In the genomic region with DNA sequence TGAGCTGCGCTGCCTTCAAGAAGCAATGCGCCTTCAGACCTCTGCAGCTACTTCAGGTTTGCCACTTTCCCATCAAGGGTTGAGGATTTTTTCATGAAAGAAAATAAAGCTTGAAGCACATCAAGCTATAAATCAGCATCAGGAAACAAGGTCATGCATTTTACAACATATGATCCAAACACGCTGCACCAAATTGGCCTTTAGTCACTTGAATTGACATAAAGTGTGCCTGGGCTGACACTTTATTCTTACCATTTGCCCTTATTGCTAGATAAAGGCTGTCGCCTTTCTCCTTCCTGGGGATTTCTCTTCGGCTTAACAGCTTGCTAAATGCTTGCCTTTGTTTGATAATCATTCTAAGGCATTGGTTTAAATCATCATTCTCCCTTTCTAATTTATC, we compare ENCODE assay signal across 20 cellular contexts.
"Had no signal": no experiment of that assay in that cellular context is flagged by ENCODE, and none has a peak within 500 bp of the region (broad histone marks: within the 10 kb centered on the region; RNA-seq: fewer than 3 reads in every experiment).

No MANE protein-coding gene starts in this region.

- H3K36me3 Mint-ChIP-seq: activated naive CD4-positive, alpha-beta T cell treated with anti-CD3 and anti-CD28 coated beads, Interleukin-2, amount 50 U/mL, for 24 hours had no signal

- H3K36me3 ChIP-seq: adrenal gland, colonic mucosa, gastroesophageal sphincter, sigmoid colon, thoracic aorta had no signal

- H3K27me3 ChIP-seq: adrenal gland, colonic mucosa, gastroesophageal sphincter, hepatocyte, sigmoid colon had no signal

- H3K27me3 Mint-ChIP-seq: activated B cell treated with CpG ODN at 0.5 μM for 24 hours had no signal

- H3K27ac ChIP-seq: adrenal gland, colonic mucosa, gastroesophageal sphincter, hepatocyte, psoas muscle, thoracic aorta had no signal

- H3K4me1 ChIP-seq: adrenal gland, colonic mucosa had no signal

- DNase-seq: activated B cell treated with CpG ODN at 0.5 μM for 24 hours; activated CD4-positive, alpha-beta T cell treated with anti-CD3 and anti-CD28 coated beads, Interleukin-2, amount 10 ng/mL, durations not matched to agents 24 days and 14 days; activated CD8-positive, alpha-beta memory T cell treated with anti-CD3 and anti-CD28 coated beads, Interleukin-2, amount 50 U/mL, for 4 hours; activated CD8-positive, alpha-beta T cell treated with anti-CD3 and anti-CD28 coated beads, Interleukin-2, amount 10 ng/mL, durations not matched to agents 7 days and 5 days; activated effector memory CD4-positive, alpha-beta T cell treated with anti-CD3 and anti-CD28 coated beads, Interleukin-2, amount 50 U/mL, for 16 hours; activated T-cell treated with anti-CD3 and anti-CD28 coated beads, Interleukin-2, amount 50 U/mL, for 48 hours; adrenal gland; colonic mucosa; kidney; left ventricle myocardium superior; psoas muscle; sigmoid colon; stimulated activated CD4-positive, alpha-beta T cell treated with anti-CD3 and anti-CD28 coated beads, Interleukin-1b, Interleukin-23, amount 100 ng/mL, for 48 hours; T-helper 17 cell had no signal

- H3K79me2 ChIP-seq: hepatocyte had no signal

- H3K9me3 ChIP-seq: adrenal gland, colonic mucosa, gastroesophageal sphincter, psoas muscle, sigmoid colon, thoracic aorta had no signal

- FAIRE-seq: endometrium, kidney had no signal

- H3K4me1 Mint-ChIP-seq: activated B cell treated with CpG ODN at 0.5 μM for 24 hours; activated CD4-positive, alpha-beta T cell treated with anti-CD3 and anti-CD28 coated beads, Interleukin-2, amount 10 ng/mL, durations not matched to agents 24 days and 14 days; activated naive CD4-positive, alpha-beta T cell treated with anti-CD3 and anti-CD28 coated beads, Interleukin-2, amount 50 U/mL, for 24 hours; T-helper 17 cell had no signal

- H3K4me3 ChIP-seq: adrenal gland, colonic mucosa, gastroesophageal sphincter, hepatocyte, psoas muscle, sigmoid colon, thoracic aorta had no signal

- H3K9me3 Mint-ChIP-seq: activated B cell treated with CpG ODN at 0.5 μM for 24 hours; activated CD4-positive, alpha-beta T cell treated with anti-CD3 and anti-CD28 coated beads, Interleukin-2, amount 10 ng/mL, durations not matched to agents 24 days and 14 days; activated naive CD4-positive, alpha-beta T cell treated with anti-CD3 and anti-CD28 coated beads, Interleukin-2, amount 50 U/mL, for 24 hours; nephron had no signal

- ATAC-seq: activated CD8-positive, alpha-beta T cell treated with anti-CD3 and anti-CD28 coated beads, Interleukin-2, amount 10 ng/mL, durations not matched to agents 7 days and 5 days; gastroesophageal sphincter; T-helper 17 cell had no signal

- H3K4me3 Mint-ChIP-seq: activated B cell treated with CpG ODN at 0.5 μM for 24 hours; activated CD4-positive, alpha-beta T cell treated with anti-CD3 and anti-CD28 coated beads, Interleukin-2, amount 10 ng/mL, durations not matched to agents 24 days and 14 days; activated CD8-positive, alpha-beta T cell treated with anti-CD3 and anti-CD28 coated beads, Interleukin-2, amount 10 ng/mL, durations not matched to agents 7 days and 5 days; activated naive CD4-positive, alpha-beta T cell treated with anti-CD3 and anti-CD28 coated beads, Interleukin-2, amount 50 U/mL, for 24 hours; nephron; T-helper 17 cell had no signal

- H3K4me2 ChIP-seq: hepatocyte had no signal

- H3K27ac Mint-ChIP-seq: activated B cell treated with CpG ODN at 0.5 μM for 24 hours; activated CD4-positive, alpha-beta T cell treated with anti-CD3 and anti-CD28 coated beads, Interleukin-2, amount 10 ng/mL, durations not matched to agents 24 days and 14 days; activated CD8-positive, alpha-beta T cell treated with anti-CD3 and anti-CD28 coated beads, Interleukin-2, amount 10 ng/mL, durations not matched to agents 7 days and 5 days; activated naive CD4-positive, alpha-beta T cell treated with anti-CD3 and anti-CD28 coated beads, Interleukin-2, amount 50 U/mL, for 24 hours; nephron; T-helper 17 cell had no signal
